Comparison of ENCODE assay signal across 1 cellular context in genomic region chr22:20409385-20409784, GRCh38. TPM values are rescaled to one million over a fixed set of nuclear protein-coding genes. Genes with fewer than 3 reads are reported as not detected.
"Had no signal": no experiment of that assay in that cellular context is flagged by ENCODE, and none has a peak within 500 bp of the region (broad histone marks: within the 10 kb centered on the region; RNA-seq: fewer than 3 reads in every experiment).

No MANE protein-coding gene starts in this region.

RNA-seq across cellular contexts. Expression of gene ZNF74, which starts 15.4 kb away (rescaled TPM):
- total RNA-seq: OCI-LY7 had no signal
